In the genomic region with DNA sequence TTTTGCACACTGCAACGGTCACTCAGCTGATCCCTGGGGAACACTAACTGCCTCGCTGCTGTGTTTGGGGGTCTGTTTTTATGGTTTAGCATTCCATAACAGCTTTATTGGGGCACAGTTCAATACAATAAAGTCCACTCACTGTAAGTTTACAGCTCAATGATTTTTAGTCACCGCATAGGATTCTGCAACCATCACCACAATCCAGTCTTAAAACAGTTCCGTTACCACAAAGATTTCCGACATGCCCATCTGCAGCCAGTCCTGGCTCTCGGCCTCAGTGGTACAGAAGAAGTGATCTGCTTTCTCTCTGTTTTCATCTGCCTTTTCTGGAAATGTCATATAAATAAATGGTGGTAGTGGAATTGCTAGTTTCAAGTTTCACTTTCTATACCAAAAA, we compare ENCODE assay signal across 14 cellular contexts. TPM values are rescaled to one million over a fixed set of nuclear protein-coding genes. Genes with fewer than 3 reads are reported as not detected.
DNase-seq lines count a peak whose midpoint lies in the region; ATAC-seq, FAIRE-seq and TF ChIP-seq lines count a peak whose summit lies in the region.
"Had no signal": no experiment of that assay in that cellular context is flagged by ENCODE, and none has a peak within 500 bp of the region (broad histone marks: within the 10 kb centered on the region; RNA-seq: fewer than 3 reads in every experiment).

No MANE protein-coding gene starts in this region.

- TF ChIP-seq POLR2A in HepG2 (IDR thresholded peaks at IDR 0.05; ENCODE audit: insufficient read depth in 1 of 2, low read depth in 2 of 2, low read length in 2 of 2) (no peak), right lobe of liver (IDR thresholded peaks at IDR 0.05) (no peak)

- H3K27me3 Mint-ChIP-seq in type B pancreatic cell: peaks cover 92% of the 10 kb centered on the region

- no TSS peak for BruUV-seq in HepG2 (replicated peaks; lab: Mats Ljungman, UMichigan)

- no peaks in the 10 kb centered on the region for H3K9me3 Mint-ChIP-seq in type B pancreatic cell

- no peak for ATAC-seq in HepG2
- no peak for ATAC-seq in right lobe of liver
- no peak for ATAC-seq in HG02973 (IDR thresholded peaks at IDR 0.05; ENCODE audit: unreplicated experiment)

- FAIRE-seq in HepG2 (lab: Jason Lieb, UNC): no peak

- POLR2A ChIA-PET in HepG2 (lab: Yijun Ruan, JAX): interaction anchor here (1.0 to 1.2 kb wide), 2 partner anchors 13 to 53 kb away, joined by 3 to 4 read pairs; no protein-coding TSS in a partner anchor

- DNase-seq in HepG2 (ENCODE audit: low spot score) (no peak), right lobe of liver (no peak), RPMI7951 (ENCODE audit: low read depth) (peak; percentile 52), foreskin fibroblast (peak; percentile 35 to 58), type B pancreatic cell (ENCODE audit: extremely low spot score, unreplicated experiment) (no peak), substantia nigra (lab: John Stamatoyannopoulos, UW) (no peak), caudate nucleus (lab: John Stamatoyannopoulos, UW) (no peak)
- DNase-seq: activated CD8-positive, alpha-beta memory T cell treated with anti-CD3 and anti-CD28 coated beads, Interleukin-2, amount 50 U/mL, for 48 hours; CD4-positive, alpha-beta memory T cell; NCI-H146 had no signal

- no peak overlapping the region for H3K9ac ChIP-seq in HepG2 (ENCODE audit: insufficient read depth, low read depth, low read length)

- H3K4me3 ChIP-seq in HepG2 (replicated peaks in 1 of 3; ENCODE audit: insufficient read depth in 1 of 3, low read depth in 2 of 3, low read length in 3 of 3) (peak overlapping the region in 1 of 3 experiments; percentile 9; a peak in 1 of 6 replicates), right lobe of liver (no peak overlapping the region), foreskin fibroblast (ENCODE audit: low read depth in 1 of 2, low read length in 2 of 2) (no peak overlapping the region)

- no peak overlapping the region for H2AFZ ChIP-seq in HepG2 (ENCODE audit: low read length)

- H3K36me3 ChIP-seq in HepG2 (replicated peaks in 1 of 2; ENCODE audit: control insufficient read depth in 1 of 2, insufficient read depth in 2 of 2, low read length in 2 of 2) (no peaks in the 10 kb centered on the region), right lobe of liver (no peaks in the 10 kb centered on the region)

- no peak overlapping the region for H3K27ac ChIP-seq in HepG2 (ENCODE audit: extremely low read length, insufficient read depth, low read length)
- no peak overlapping the region for H3K27ac ChIP-seq in right lobe of liver
- H3K27ac ChIP-seq in substantia nigra (ENCODE audit: low read depth, low read length, poor library complexity, severe bottlenecking): no peak overlapping the region
- no peak overlapping the region for H3K27ac ChIP-seq in caudate nucleus (ENCODE audit: low read depth, low read length)

- TF ChIP-seq RAD21 in HepG2 (CRISPR knock-in tag; IDR thresholded peaks at IDR 0.05): no peak

- H3K36me3 Mint-ChIP-seq in type B pancreatic cell: no peaks in the 10 kb centered on the region

- CTCF ChIA-PET in HepG2 (lab: Yijun Ruan, JAX; ENCODE audit: low intra/inter-chr PET ratio, low total read pairs): no interaction called here

- H3K79me2 ChIP-seq in HepG2 (ENCODE audit: insufficient read depth, low read length): no peaks in the 10 kb centered on the region

- H3K27me3 ChIP-seq in HepG2 (ENCODE audit: control insufficient read depth in 1 of 2, insufficient read depth in 2 of 2, low read length in 2 of 2): peaks cover 0 to 12% of the 10 kb centered on the region in 2 experiments; a peak in 1 of 5 replicates
- peaks cover 0 to 23% of the 10 kb centered on the region in 2 donors for H3K27me3 ChIP-seq in right lobe of liver

- no peak for TF ChIP-seq CTCF in HepG2 (CRISPR knock-in tag; IDR thresholded peaks at IDR 0.05)
- no peak for TF ChIP-seq CTCF in right lobe of liver (IDR thresholded peaks at IDR 0.05)
- no peak for TF ChIP-seq CTCF in foreskin fibroblast (IDR thresholded peaks at IDR 0.05; ENCODE audit: low read depth, low read length)
- no peak for TF ChIP-seq CTCF in type B pancreatic cell (conservative IDR thresholded peaks at IDR 0.05)

- TF ChIP-seq EP300 in HepG2 (IDR thresholded peaks at IDR 0.05; ENCODE audit: low read depth in 2 of 2, low read length in 2 of 2) (no peak), HepG2 (CRISPR knock-in tag; IDR thresholded peaks at IDR 0.05; ENCODE audit: borderline replicate concordance) (no peak)

- H3K9me3 ChIP-seq in HepG2 (ENCODE audit: low read length) (no peaks in the 10 kb centered on the region), right lobe of liver (no peaks in the 10 kb centered on the region)

- intact Hi-C loops in HepG2 (cut with micrococcal nuclease; ENCODE audit: unreplicated experiment) (no loop called here), right lobe of liver (cut with DNase I) (no loop called here)

- no peak overlapping the region for H3K27ac Mint-ChIP-seq in type B pancreatic cell

- peak overlapping the region; percentile 86 for H3K4me3 Mint-ChIP-seq in type B pancreatic cell

- 41% methylated on average over 6 of the region's 6 CpGs for WGBS in HepG2 (ENCODE audit: low lambda C conversion rate)
- 59% methylated on average over 6 of the region's 6 CpGs for WGBS in right lobe of liver (ENCODE audit: insufficient coverage, low coverage, low lambda C conversion rate, missing lambda C conversion rate)

- in situ Hi-C loops in HepG2 (cut with HindIII; ENCODE audit: extremely low pct_ligation_motif_present, low pct_unique_long_range_greater_than_20kb): no loop called here

- peak overlapping the region; percentile 96 for H3K4me2 ChIP-seq in HepG2 (ENCODE audit: low read depth, low read length)

- H4K20me1 ChIP-seq in HepG2 (ENCODE audit: insufficient read depth, low read length): no peaks in the 10 kb centered on the region

- peaks cover 50% of the 10 kb centered on the region for H3K4me1 ChIP-seq in HepG2 (ENCODE audit: insufficient read depth, low read length)
- no peaks in the 10 kb centered on the region for H3K4me1 ChIP-seq in right lobe of liver

- H3K4me1 Mint-ChIP-seq in type B pancreatic cell (ENCODE audit: unreplicated experiment): peaks cover 33% of the 10 kb centered on the region

RNA-seq across cellular contexts. Expression of a gene that starts 23.6 kb away (rescaled TPM):
- not detected in 2 replicates for total RNA-seq in HepG2 (2016; rRNA removed; fragmentation: Illumina TruSeq; extraction: Trizol)
- total RNA-seq in HepG2 (2016; cell fraction: cytosol; rRNA removed; fragmentation: Illumina TruSeq; extraction: Trizol; ENCODE audit: low read depth): not detected in 2 replicates
- total RNA-seq in HepG2 (2016; cell fraction: insoluble cytoplasmic fraction; rRNA removed; fragmentation: Illumina TruSeq; extraction: Trizol): not detected in 2 replicates
- not detected in 2 replicates for total RNA-seq in HepG2 (2016; cell fraction: membrane; rRNA removed; fragmentation: Illumina TruSeq; extraction: Trizol)
- not detected in 2 replicates for total RNA-seq in HepG2 (2016; cell fraction: nucleus; rRNA removed; fragmentation: Illumina TruSeq; extraction: Trizol)
- polyA plus RNA-seq in HepG2 (2011; rRNA removed): not detected in 2 replicates
- polyA plus RNA-seq in HepG2 (2011; cell fraction: cytosol; rRNA removed): not detected in 2 replicates
- polyA plus RNA-seq in HepG2 (2011; cell fraction: nucleus; rRNA removed): not detected in 2 replicates
- not detected in 2 replicates for polyA plus RNA-seq in HepG2 (2012)
- polyA plus RNA-seq in HepG2 (2016; cell fraction: cytosol; fragmentation: Illumina TruSeq; extraction: Trizol; ENCODE audit: low read depth): not detected in 2 replicates
- not detected in 2 replicates for polyA plus RNA-seq in HepG2 (2016; cell fraction: insoluble cytoplasmic fraction; fragmentation: Illumina TruSeq; extraction: Trizol; ENCODE audit: low read depth)
- polyA plus RNA-seq in HepG2 (2016; cell fraction: membrane; fragmentation: Illumina TruSeq; extraction: Trizol; ENCODE audit: low read depth): not detected in 2 replicates
- not detected in 2 replicates for polyA plus RNA-seq in HepG2 (2016; cell fraction: nucleus; fragmentation: Illumina TruSeq; extraction: Trizol; ENCODE audit: insufficient read depth, low read depth)
- polyA minus RNA-seq in HepG2 (2011; rRNA and poly(A)+ RNA removed; ENCODE audit: low replicate concordance): not detected in 2 replicates
- polyA minus RNA-seq in HepG2 (2011; cell fraction: cytosol; rRNA and poly(A)+ RNA removed): not detected in 2 replicates
- not detected in 2 replicates for polyA minus RNA-seq in HepG2 (2011; cell fraction: nucleus; rRNA and poly(A)+ RNA removed)
- not detected for total RNA-seq in right lobe of liver
- not detected in 2 replicates for total RNA-seq in RPMI7951 (2014; rRNA removed; shearing (Covaris generic))
- not detected in 2 replicates for total RNA-seq in type B pancreatic cell (ENCODE audit: low replicate concordance)
- total RNA-seq: CD4-positive, alpha-beta memory T cell; chondrocyte; HT1080; T-helper 2 cell treated with Interferon-gamma antibody and Interleukin-4, amounts not matched to agents 100 ng/mL and 5 ng/mL, for 36 hours had no signal
- polyA plus RNA-seq: CD4-positive, alpha-beta memory T cell had no signal

RNA-seq across cellular contexts. Expression of a gene that starts 34.0 kb away (rescaled TPM):
- total RNA-seq in HepG2 (2016; rRNA removed; fragmentation: Illumina TruSeq; extraction: Trizol) (not detected in 2 replicates), right lobe of liver (1 to 10 TPM in 1 of 6 experiments, under 1 TPM in 4, not detected in 1; 0.07 to 1.4 (median 0.26) TPM), type B pancreatic cell (ENCODE audit: low replicate concordance) (0.58 and 0.76 TPM in 2 replicates)
- not detected in 2 replicates for total RNA-seq in HepG2 (2016; cell fraction: cytosol; rRNA removed; fragmentation: Illumina TruSeq; extraction: Trizol; ENCODE audit: low read depth)
- total RNA-seq in HepG2 (2016; cell fraction: insoluble cytoplasmic fraction; rRNA removed; fragmentation: Illumina TruSeq; extraction: Trizol): not detected in 2 replicates
- total RNA-seq in HepG2 (2016; cell fraction: membrane; rRNA removed; fragmentation: Illumina TruSeq; extraction: Trizol): not detected in 2 replicates
- total RNA-seq in HepG2 (2016; cell fraction: nucleus; rRNA removed; fragmentation: Illumina TruSeq; extraction: Trizol): not detected in 2 replicates
- polyA plus RNA-seq in HepG2 (2011; rRNA removed): 0.10 and 0.13 TPM in 2 replicates
- polyA plus RNA-seq in HepG2 (2011; cell fraction: cytosol; rRNA removed): 0.11 and 0.13 TPM in 2 replicates
- 0.16 and 0.29 TPM in 2 replicates for polyA plus RNA-seq in HepG2 (2011; cell fraction: nucleus; rRNA removed)
- 0.13 TPM in 1 of 2 replicates, not detected in the other for polyA plus RNA-seq in HepG2 (2012)
- not detected in 2 replicates for polyA plus RNA-seq in HepG2 (2016; cell fraction: cytosol; fragmentation: Illumina TruSeq; extraction: Trizol; ENCODE audit: low read depth)
- polyA plus RNA-seq in HepG2 (2016; cell fraction: insoluble cytoplasmic fraction; fragmentation: Illumina TruSeq; extraction: Trizol; ENCODE audit: low read depth): not detected in 2 replicates
- 0.23 TPM in 1 of 2 replicates, not detected in the other for polyA plus RNA-seq in HepG2 (2016; cell fraction: membrane; fragmentation: Illumina TruSeq; extraction: Trizol; ENCODE audit: low read depth)
- polyA plus RNA-seq in HepG2 (2016; cell fraction: nucleus; fragmentation: Illumina TruSeq; extraction: Trizol; ENCODE audit: insufficient read depth, low read depth): not detected in 2 replicates
- polyA minus RNA-seq in HepG2 (2011; rRNA and poly(A)+ RNA removed; ENCODE audit: low replicate concordance): 10.8 TPM in 1 of 2 replicates, not detected in the other
- polyA minus RNA-seq in HepG2 (2011; cell fraction: cytosol; rRNA and poly(A)+ RNA removed): 0.88 TPM in 1 of 2 replicates, not detected in the other
- 1.2 TPM in 1 of 2 replicates, not detected in the other for polyA minus RNA-seq in HepG2 (2011; cell fraction: nucleus; rRNA and poly(A)+ RNA removed)
- 16.1 and 20.6 TPM in 2 replicates for total RNA-seq in RPMI7951 (2014; rRNA removed; shearing (Covaris generic))

RNA-seq across cellular contexts. Expression of a gene that starts 40.0 kb away (rescaled TPM):
- total RNA-seq in HepG2 (2016; rRNA removed; fragmentation: Illumina TruSeq; extraction: Trizol): not detected in 2 replicates
- not detected in 2 replicates for total RNA-seq in HepG2 (2016; cell fraction: cytosol; rRNA removed; fragmentation: Illumina TruSeq; extraction: Trizol; ENCODE audit: low read depth)
- not detected in 2 replicates for total RNA-seq in HepG2 (2016; cell fraction: insoluble cytoplasmic fraction; rRNA removed; fragmentation: Illumina TruSeq; extraction: Trizol)
- not detected in 2 replicates for total RNA-seq in HepG2 (2016; cell fraction: membrane; rRNA removed; fragmentation: Illumina TruSeq; extraction: Trizol)
- total RNA-seq in HepG2 (2016; cell fraction: nucleus; rRNA removed; fragmentation: Illumina TruSeq; extraction: Trizol): not detected in 2 replicates
- polyA plus RNA-seq in HepG2 (2011; rRNA removed): not detected in 2 replicates
- polyA plus RNA-seq in HepG2 (2011; cell fraction: cytosol; rRNA removed): not detected in 2 replicates
- polyA plus RNA-seq in HepG2 (2011; cell fraction: nucleus; rRNA removed): not detected in 2 replicates
- polyA plus RNA-seq in HepG2 (2012): not detected in 2 replicates
- not detected in 2 replicates for polyA plus RNA-seq in HepG2 (2016; cell fraction: cytosol; fragmentation: Illumina TruSeq; extraction: Trizol; ENCODE audit: low read depth)
- not detected in 2 replicates for polyA plus RNA-seq in HepG2 (2016; cell fraction: insoluble cytoplasmic fraction; fragmentation: Illumina TruSeq; extraction: Trizol; ENCODE audit: low read depth)
- not detected in 2 replicates for polyA plus RNA-seq in HepG2 (2016; cell fraction: membrane; fragmentation: Illumina TruSeq; extraction: Trizol; ENCODE audit: low read depth)
- not detected in 2 replicates for polyA plus RNA-seq in HepG2 (2016; cell fraction: nucleus; fragmentation: Illumina TruSeq; extraction: Trizol; ENCODE audit: insufficient read depth, low read depth)
- polyA minus RNA-seq in HepG2 (2011; rRNA and poly(A)+ RNA removed; ENCODE audit: low replicate concordance): not detected in 2 replicates
- not detected in 2 replicates for polyA minus RNA-seq in HepG2 (2011; cell fraction: cytosol; rRNA and poly(A)+ RNA removed)
- polyA minus RNA-seq in HepG2 (2011; cell fraction: nucleus; rRNA and poly(A)+ RNA removed): not detected in 2 replicates
- total RNA-seq in right lobe of liver: not detected
- total RNA-seq in RPMI7951 (2014; rRNA removed; shearing (Covaris generic)): not detected in 2 replicates
- total RNA-seq in type B pancreatic cell (ENCODE audit: low replicate concordance): not detected in 2 replicates
- total RNA-seq: CD4-positive, alpha-beta memory T cell; chondrocyte; HT1080; T-helper 2 cell treated with Interferon-gamma antibody and Interleukin-4, amounts not matched to agents 100 ng/mL and 5 ng/mL, for 36 hours had no signal
- polyA plus RNA-seq: CD4-positive, alpha-beta memory T cell had no signal

RNA-seq across cellular contexts. Expression of a gene that starts 52.1 kb away (rescaled TPM):
- total RNA-seq in HepG2 (2016; rRNA removed; fragmentation: Illumina TruSeq; extraction: Trizol) (10.9 and 16.7 TPM in 2 replicates), right lobe of liver (10 to 100 TPM in 4 of 6 experiments, 1 to 10 TPM in 2; 7.3 to 20.6 (median 15.9) TPM), type B pancreatic cell (ENCODE audit: low replicate concordance) (22.1 and 31.2 TPM in 2 replicates)
- total RNA-seq in HepG2 (2016; cell fraction: cytosol; rRNA removed; fragmentation: Illumina TruSeq; extraction: Trizol; ENCODE audit: low read depth): 3.4 and 3.6 TPM in 2 replicates
- 12.4 and 16.7 TPM in 2 replicates for total RNA-seq in HepG2 (2016; cell fraction: insoluble cytoplasmic fraction; rRNA removed; fragmentation: Illumina TruSeq; extraction: Trizol)
- 9.1 and 9.7 TPM in 2 replicates for total RNA-seq in HepG2 (2016; cell fraction: membrane; rRNA removed; fragmentation: Illumina TruSeq; extraction: Trizol)
- 11.4 and 13.1 TPM in 2 replicates for total RNA-seq in HepG2 (2016; cell fraction: nucleus; rRNA removed; fragmentation: Illumina TruSeq; extraction: Trizol)
- 10.2 and 10.9 TPM in 2 replicates for polyA plus RNA-seq in HepG2 (2011; rRNA removed)
- polyA plus RNA-seq in HepG2 (2011; cell fraction: cytosol; rRNA removed): 5.4 and 6.4 TPM in 2 replicates
- polyA plus RNA-seq in HepG2 (2011; cell fraction: nucleus; rRNA removed): 66.0 and 81.3 TPM in 2 replicates
- 10.5 and 10.9 TPM in 2 replicates for polyA plus RNA-seq in HepG2 (2012)
- polyA plus RNA-seq in HepG2 (2016; cell fraction: cytosol; fragmentation: Illumina TruSeq; extraction: Trizol; ENCODE audit: low read depth): 2.6 and 3.0 TPM in 2 replicates
- 15.2 and 16.5 TPM in 2 replicates for polyA plus RNA-seq in HepG2 (2016; cell fraction: insoluble cytoplasmic fraction; fragmentation: Illumina TruSeq; extraction: Trizol; ENCODE audit: low read depth)
- 7.8 and 8.3 TPM in 2 replicates for polyA plus RNA-seq in HepG2 (2016; cell fraction: membrane; fragmentation: Illumina TruSeq; extraction: Trizol; ENCODE audit: low read depth)
- polyA plus RNA-seq in HepG2 (2016; cell fraction: nucleus; fragmentation: Illumina TruSeq; extraction: Trizol; ENCODE audit: insufficient read depth, low read depth): 28.6 and 33.8 TPM in 2 replicates
- 7.5 and 14.8 TPM in 2 replicates for polyA minus RNA-seq in HepG2 (2011; rRNA and poly(A)+ RNA removed; ENCODE audit: low replicate concordance)
- polyA minus RNA-seq in HepG2 (2011; cell fraction: cytosol; rRNA and poly(A)+ RNA removed): 3.3 and 3.7 TPM in 2 replicates
- 17.4 and 18.8 TPM in 2 replicates for polyA minus RNA-seq in HepG2 (2011; cell fraction: nucleus; rRNA and poly(A)+ RNA removed)
- 4.9 and 5.9 TPM in 2 replicates for total RNA-seq in RPMI7951 (2014; rRNA removed; shearing (Covaris generic))

Comparison
In these comparisons a context has a peak if more than half of its experiments do, and no peak if none do; other contexts are left out.
1. DNase-seq: peak in RPMI7951 (single experiment) and foreskin fibroblast (2 of 2); none in HepG2 (single experiment), right lobe of liver (0 of 3), type B pancreatic cell (single experiment), substantia nigra (0 of 49) and caudate nucleus (0 of 61).